Comparison of ENCODE assay signal across 8 cellular contexts in genomic region chr1:210251680-210252490, GRCh38. TPM values are rescaled to one million over a fixed set of nuclear protein-coding genes. Genes with fewer than 3 reads are reported as not detected.
A peak's percentile ranks its signal among the peaks of the same experiment; 100 is the strongest.
DNase-seq lines count a peak whose midpoint lies in the region; ATAC-seq and TF ChIP-seq lines count a peak whose summit lies in the region.

No MANE protein-coding gene starts in this region.

- TF ChIP-seq POLR2A in uterus (IDR thresholded peaks at IDR 0.05) = no peak

- H3K79me1 ChIP-seq in mesendoderm (ENCODE audit: low read length) = no peaks in the 10 kb centered on the region

- intact Hi-C loops in uterus (cut with DNase I; ENCODE audit: low total_unique reads) = no loop called here

- peak overlapping the region; percentile 97 for H2BK5ac ChIP-seq in mesendoderm (ENCODE audit: low read length)

- no peak overlapping the region for H2BK15ac ChIP-seq in mesendoderm (replicated peaks; ENCODE audit: low read depth)

- H3K9ac ChIP-seq in mesendoderm (ENCODE audit: low read length) = peak overlapping the region; percentile 89

- H3K9me3 ChIP-seq in uterus = no peaks in the 10 kb centered on the region

- H3K27ac ChIP-seq in caudate nucleus (ENCODE audit: low read depth, low read length) (peak overlapping the region; percentile 82), mesendoderm (ENCODE audit: low read depth, low read length) (peak overlapping the region; percentile 91), uterus (peak overlapping the region; percentile 7 to 50)

- peak overlapping the region; percentile 30 for H2BK120ac ChIP-seq in mesendoderm (ENCODE audit: low read depth, low read length)

- H3K4me1 ChIP-seq in mesendoderm (ENCODE audit: control insufficient read depth, low read depth, low read length) = peaks cover 3% of the 10 kb centered on the region
- H3K4me1 ChIP-seq in uterus = no peaks in the 10 kb centered on the region

- H3K4me3 ChIP-seq in AG09309 (ENCODE audit: control insufficient read depth, low read depth, low read length) (peak overlapping the region; percentile 26), HFF-Myc (replicated peaks; ENCODE audit: low read depth, low read length) (peak overlapping the region; percentile 31), mesendoderm (ENCODE audit: low read length) (peak overlapping the region; percentile 39), uterus (peak overlapping the region; percentile 25 to 47)

- H3K79me2 ChIP-seq in mesendoderm (ENCODE audit: control insufficient read depth, insufficient read depth, low read length) = no peaks in the 10 kb centered on the region

- TF ChIP-seq CTCF in AG09309 (IDR thresholded peaks at IDR 0.05; ENCODE audit: control insufficient read depth, insufficient read depth, low read depth, low read length, missing control alignments) = no peak
- TF ChIP-seq CTCF in HFF-Myc (IDR thresholded peaks at IDR 0.05; ENCODE audit: low read depth, low read length, missing control alignments) = no peak
- no peak for TF ChIP-seq CTCF in uterus (IDR thresholded peaks at IDR 0.05)

- no peak overlapping the region for H4K8ac ChIP-seq in mesendoderm (ENCODE audit: low read depth, low read length)

- no CpG with 5 or more reads among the region's 58 CpGs for WGBS in mesendoderm (ENCODE audit: extremely low coverage, insufficient coverage, low lambda C conversion rate)

- no peak for DNase-seq in AG09309 (ENCODE audit: low read depth)
- no peak for DNase-seq in HFF-Myc (ENCODE audit: extremely low read depth, low read depth)
- peak in 7 of 61 donors; percentile 36 to 87 (median 78) for DNase-seq in caudate nucleus (lab: John Stamatoyannopoulos, UW)
- DNase-seq in mesendoderm = peak; percentile 80
- DNase-seq in uterus = no peak
- DNase-seq in SKM-1 treated with dmso at 0.1 percent for 144 hours (lab: John Stamatoyannopoulos, UW; ENCODE audit: unreplicated experiment) = no peak

- H3K36me3 ChIP-seq in mesendoderm (ENCODE audit: control insufficient read depth, insufficient read depth, low read length) (no peaks in the 10 kb centered on the region), uterus (no peaks in the 10 kb centered on the region)

- H4K5ac ChIP-seq in mesendoderm (ENCODE audit: low read length) = no peak overlapping the region

- no peak for ATAC-seq in GM21737 (IDR thresholded peaks at IDR 0.05; ENCODE audit: unreplicated experiment)
- no peak for ATAC-seq in GM21576 (IDR thresholded peaks at IDR 0.05; ENCODE audit: unreplicated experiment)

- peak overlapping the region; percentile 92 for H3K4ac ChIP-seq in mesendoderm (ENCODE audit: low read depth, low read length)

- peak overlapping the region; percentile 85 for H3K18ac ChIP-seq in mesendoderm (ENCODE audit: low read length)

- no peak overlapping the region for H2AK5ac ChIP-seq in mesendoderm (ENCODE audit: low read length)

- peak overlapping the region; percentile 100 for H3K23ac ChIP-seq in mesendoderm (ENCODE audit: low read length)

- H3K27me3 ChIP-seq in mesendoderm (ENCODE audit: insufficient read depth, low read length, poor library complexity) (no peaks in the 10 kb centered on the region), uterus (no peaks in the 10 kb centered on the region)

- peak overlapping the region; percentile 97 for H3K56ac ChIP-seq in mesendoderm (ENCODE audit: low read length)

- peak overlapping the region; percentile 93 for H3K4me2 ChIP-seq in mesendoderm (ENCODE audit: low read length)

RNA-seq across cellular contexts. Expression of gene SERTAD4, which starts 19.3 kb away (rescaled TPM):
- 24.6 TPM for polyA plus RNA-seq in mesendoderm (2013, experiment 1 of 2)
- polyA plus RNA-seq in mesendoderm (2013, experiment 2 of 2) = 23.7 TPM
- total RNA-seq in uterus = 1 to 10 TPM; 6.4 to 8.8 (median 8.1) TPM

Comparison
In these comparisons a context has a peak if more than half of its experiments do, and no peak if none do; other contexts are left out.
1. H3K27ac ChIP-seq: peak in every context shown above with its lines; median percentile 91 in mesendoderm; 82 in caudate nucleus; 28 in uterus.